Comparison of ENCODE assay signal across 2 cellular contexts in genomic region chr15:64690008-64690407, GRCh38.
TF ChIP-seq lines count a peak whose summit lies in the region.

No MANE protein-coding gene starts in this region.

TF ChIP-seq in liver, 16 proteins besides CTCF, POLR2A, EP300 and RAD21 (continued from another document):
- TF ChIP-seq, protein P1, sequence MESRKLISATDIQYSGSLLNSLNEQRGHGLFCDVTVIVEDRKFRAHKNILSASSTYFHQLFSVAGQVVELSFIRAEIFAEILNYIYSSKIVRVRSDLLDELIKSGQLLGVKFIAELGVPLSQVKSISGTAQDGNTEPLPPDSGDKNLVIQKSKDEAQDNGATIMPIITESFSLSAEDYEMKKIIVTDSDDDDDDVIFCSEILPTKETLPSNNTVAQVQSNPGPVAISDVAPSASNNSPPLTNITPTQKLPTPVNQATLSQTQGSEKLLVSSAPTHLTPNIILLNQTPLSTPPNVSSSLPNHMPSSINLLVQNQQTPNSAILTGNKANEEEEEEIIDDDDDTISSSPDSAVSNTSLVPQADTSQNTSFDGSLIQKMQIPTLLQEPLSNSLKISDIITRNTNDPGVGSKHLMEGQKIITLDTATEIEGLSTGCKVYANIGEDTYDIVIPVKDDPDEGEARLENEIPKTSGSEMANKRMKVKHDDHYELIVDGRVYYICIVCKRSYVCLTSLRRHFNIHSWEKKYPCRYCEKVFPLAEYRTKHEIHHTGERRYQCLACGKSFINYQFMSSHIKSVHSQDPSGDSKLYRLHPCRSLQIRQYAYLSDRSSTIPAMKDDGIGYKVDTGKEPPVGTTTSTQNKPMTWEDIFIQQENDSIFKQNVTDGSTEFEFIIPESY (IDR thresholded peaks at IDR 0.05): no peak
- TF ChIP-seq FOXA1 (IDR thresholded peaks at IDR 0.05) (no peak), GABPA (IDR thresholded peaks at IDR 0.05 in 1 of 2, conservative IDR thresholded peaks at IDR 0.05 in 1 of 2) (no peak)

TF ChIP-seq in HepG2, 621 proteins besides CTCF, POLR2A, EP300 and RAD21 (continued from another document):
- TF ChIP-seq ZBTB10 (CRISPR knock-in tag; IDR thresholded peaks at IDR 0.05; ENCODE audit: borderline replicate concordance) (no peak), TOE1 (CRISPR knock-in tag; IDR thresholded peaks at IDR 0.05) (no peak), RBM22 (optimal IDR thresholded peaks at IDR 0.05; ENCODE audit: low read length) (no peak), ZBTB25 (CRISPR knock-in tag; IDR thresholded peaks at IDR 0.05) (no peak), MTF2 (CRISPR knock-in tag; IDR thresholded peaks at IDR 0.05; ENCODE audit: borderline replicate concordance) (no peak), POLR2AphosphoS5 (IDR thresholded peaks at IDR 0.05; ENCODE audit: low read depth, low read length) (no peak), HIC2 (CRISPR knock-in tag; IDR thresholded peaks at IDR 0.05; ENCODE audit: low read depth) (no peak), ATM (IDR thresholded peaks at IDR 0.05; ENCODE audit: borderline replicate concordance) (no peak), ZNF792 (CRISPR knock-in tag; IDR thresholded peaks at IDR 0.05) (no peak), ZNF33B (CRISPR knock-in tag; IDR thresholded peaks at IDR 0.05) (no peak), UBTF (CRISPR knock-in tag; IDR thresholded peaks at IDR 0.05) (no peak)
- TF ChIP-seq, protein P2, sequence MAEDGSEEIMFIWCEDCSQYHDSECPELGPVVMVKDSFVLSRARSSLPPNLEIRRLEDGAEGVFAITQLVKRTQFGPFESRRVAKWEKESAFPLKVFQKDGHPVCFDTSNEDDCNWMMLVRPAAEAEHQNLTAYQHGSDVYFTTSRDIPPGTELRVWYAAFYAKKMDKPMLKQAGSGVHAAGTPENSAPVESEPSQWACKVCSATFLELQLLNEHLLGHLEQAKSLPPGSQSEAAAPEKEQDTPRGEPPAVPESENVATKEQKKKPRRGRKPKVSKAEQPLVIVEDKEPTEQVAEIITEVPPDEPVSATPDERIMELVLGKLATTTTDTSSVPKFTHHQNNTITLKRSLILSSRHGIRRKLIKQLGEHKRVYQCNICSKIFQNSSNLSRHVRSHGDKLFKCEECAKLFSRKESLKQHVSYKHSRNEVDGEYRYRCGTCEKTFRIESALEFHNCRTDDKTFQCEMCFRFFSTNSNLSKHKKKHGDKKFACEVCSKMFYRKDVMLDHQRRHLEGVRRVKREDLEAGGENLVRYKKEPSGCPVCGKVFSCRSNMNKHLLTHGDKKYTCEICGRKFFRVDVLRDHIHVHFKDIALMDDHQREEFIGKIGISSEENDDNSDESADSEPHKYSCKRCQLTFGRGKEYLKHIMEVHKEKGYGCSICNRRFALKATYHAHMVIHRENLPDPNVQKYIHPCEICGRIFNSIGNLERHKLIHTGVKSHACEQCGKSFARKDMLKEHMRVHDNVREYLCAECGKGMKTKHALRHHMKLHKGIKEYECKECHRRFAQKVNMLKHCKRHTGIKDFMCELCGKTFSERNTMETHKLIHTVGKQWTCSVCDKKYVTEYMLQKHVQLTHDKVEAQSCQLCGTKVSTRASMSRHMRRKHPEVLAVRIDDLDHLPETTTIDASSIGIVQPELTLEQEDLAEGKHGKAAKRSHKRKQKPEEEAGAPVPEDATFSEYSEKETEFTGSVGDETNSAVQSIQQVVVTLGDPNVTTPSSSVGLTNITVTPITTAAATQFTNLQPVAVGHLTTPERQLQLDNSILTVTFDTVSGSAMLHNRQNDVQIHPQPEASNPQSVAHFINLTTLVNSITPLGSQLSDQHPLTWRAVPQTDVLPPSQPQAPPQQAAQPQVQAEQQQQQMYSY (CRISPR knock-in tag; IDR thresholded peaks at IDR 0.05): no peak
